Comparison of ENCODE assay signal across 14 cellular contexts in the genomic region with DNA sequence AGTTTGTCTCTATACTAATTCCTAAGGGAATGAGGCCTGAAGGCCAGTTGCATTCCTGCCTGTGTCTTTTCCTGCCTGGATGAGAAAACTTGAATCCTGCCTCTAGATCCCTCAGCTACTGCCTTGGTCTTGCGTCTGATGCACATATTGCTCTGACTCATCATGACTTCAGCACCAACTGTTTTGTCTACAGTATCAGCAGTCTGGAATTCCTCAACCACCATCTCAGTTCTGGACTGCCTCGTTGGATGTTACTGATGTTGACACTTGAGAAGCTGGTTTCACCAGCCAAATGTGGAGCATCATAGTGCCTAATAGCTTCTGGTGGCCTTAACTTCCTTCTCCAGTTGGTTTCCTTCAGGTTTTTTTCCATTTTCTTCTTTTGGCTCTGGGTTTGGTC.
DNase-seq lines count a peak whose midpoint lies in the region; ATAC-seq and TF ChIP-seq lines count a peak whose summit lies in the region.
"Had no signal": no experiment of that assay in that cellular context is flagged by ENCODE, and none has a peak within 500 bp of the region (broad histone marks: within the 10 kb centered on the region; RNA-seq: fewer than 3 reads in every experiment).

No MANE protein-coding gene starts in this region.

- H3K4me2 ChIP-seq in osteoblast (ENCODE audit: insufficient read depth, low read length), result peak overlapping the region; percentile 39

- no peak for TF ChIP-seq CTCF in Panc1 (IDR thresholded peaks at IDR 0.05)
- no peak for TF ChIP-seq CTCF in epithelial cell of esophagus (IDR thresholded peaks at IDR 0.05; ENCODE audit: insufficient read depth, low read depth, low read length, missing control alignments)
- no peak for TF ChIP-seq CTCF in osteoblast (IDR thresholded peaks at IDR 0.05; ENCODE audit: extremely low read depth, low read depth, low read length)

- in situ Hi-C loops in Panc1 (cut with HindIII; ENCODE audit: low pct_unique_long_range_greater_than_20kb, low sequenced_read_pairs), result no loop called here

- ATAC-seq in Panc1, result no peak
- ATAC-seq: CD8-positive, alpha-beta T cell; gastrocnemius medialis had no signal

- no TSS peak for BruUV-seq in Panc1 (replicated peaks; lab: Mats Ljungman, UMichigan)

- peak; percentile 12 for DNase-seq in COLO829 (ENCODE audit: low spot score)
- peak; percentile 20 for DNase-seq in Panc1 (ENCODE audit: low read depth, low spot score)
- DNase-seq in epithelial cell of esophagus (ENCODE audit: low read depth), result peak; percentile 2
- DNase-seq in osteoblast (ENCODE audit: insufficient read length, low spot score, missing footprints), result peak; percentile 80
- no peak for DNase-seq in HUDEP-2 (lab: John Stamatoyannopoulos, UW; ENCODE audit: unreplicated experiment in 76 of 76)
- DNase-seq in NCI-H146 (lab: John Stamatoyannopoulos, UW), result no peak
- DNase-seq in stimulated activated CD4-positive, alpha-beta T cell treated with anti-CD3 and anti-CD28 coated beads, Interleukin-4, amount 100 ng/mL, for 24 hours, result no peak
- DNase-seq in NCI-H1105 (lab: John Stamatoyannopoulos, UW), result no peak
- DNase-seq: activated naive CD4-positive, alpha-beta T cell treated with Interleukin-2 at 50 U/mL for 16 hours; CD8-positive, alpha-beta T cell; gastrocnemius medialis; H9; NCI-H2029 had no signal

- POLR2A ChIA-PET in Panc1 (lab: Charles Lee), result no interaction called here

- H3K27ac ChIP-seq in Panc1 (ENCODE audit: low read length) (no peak overlapping the region), osteoblast (ENCODE audit: low read depth, low read length) (peak overlapping the region; percentile 90)
- H3K27ac ChIP-seq: coronary artery, gastrocnemius medialis had no signal

- intact Hi-C loops in Panc1 (cut with micrococcal nuclease; ENCODE audit: unreplicated experiment), result no loop called here

- no peaks in the 10 kb centered on the region for H3K36me3 ChIP-seq in Panc1 (ENCODE audit: control insufficient read depth, insufficient read depth, low read length)
- no peaks in the 10 kb centered on the region for H3K36me3 ChIP-seq in osteoblast (ENCODE audit: insufficient read depth, low read length)
- H3K36me3 ChIP-seq: gastrocnemius medialis had no signal

- no peaks in the 10 kb centered on the region for H3K27me3 ChIP-seq in Panc1 (ENCODE audit: control insufficient read depth, insufficient read depth, low read length)
- H3K27me3 ChIP-seq in osteoblast (ENCODE audit: insufficient read depth, low read length), result no peaks in the 10 kb centered on the region
- H3K27me3 ChIP-seq: gastrocnemius medialis had no signal

- no peaks in the 10 kb centered on the region for H3K79me2 ChIP-seq in osteoblast (ENCODE audit: insufficient read depth, low read length)

- CTCF ChIA-PET in Panc1 (lab: Charles Lee), result no interaction called here

- no peak overlapping the region for H3K4me3 ChIP-seq in Panc1 (ENCODE audit: low read depth in 2 of 2, low read length in 2 of 2)
- no peak overlapping the region for H3K4me3 ChIP-seq in epithelial cell of esophagus (ENCODE audit: low read length)
- H3K4me3 ChIP-seq in osteoblast (ENCODE audit: insufficient read depth, low read length), result no peak overlapping the region
- H3K4me3 ChIP-seq: coronary artery, gastrocnemius medialis had no signal

- H3K9me3 ChIP-seq in Panc1 (ENCODE audit: control insufficient read depth, insufficient read depth, low read depth, low read length), result no peaks in the 10 kb centered on the region
- H3K9me3 ChIP-seq in osteoblast (ENCODE audit: low read depth, low read length), result no peaks in the 10 kb centered on the region
- H3K9me3 ChIP-seq: gastrocnemius medialis had no signal

- H3K4me1 ChIP-seq in Panc1 (ENCODE audit: control insufficient read depth, insufficient read depth, low read length) (no peaks in the 10 kb centered on the region), osteoblast (ENCODE audit: insufficient read depth, low read length) (peaks cover 31% of the 10 kb centered on the region)
- H3K4me1 ChIP-seq: gastrocnemius medialis had no signal

- H4K20me1 ChIP-seq in osteoblast (ENCODE audit: insufficient read depth, low read length), result no peaks in the 10 kb centered on the region

- peak overlapping the region; percentile 13 for H2AFZ ChIP-seq in osteoblast (ENCODE audit: low read length)

Comparison
In these comparisons a context has a peak if more than half of its experiments do, and no peak if none do; other contexts are left out.
1. DNase-seq: peak in COLO829 (single experiment), Panc1 (single experiment), epithelial cell of esophagus (single experiment) and osteoblast (single experiment); none in HUDEP-2 (0 of 76), NCI-H146 (single experiment), stimulated activated CD4-positive, alpha-beta T cell treated with anti-CD3 and anti-CD28 coated beads, Interleukin-4, amount 100 ng/mL, for 24 hours (single experiment) and NCI-H1105 (single experiment).